In the genomic region with DNA sequence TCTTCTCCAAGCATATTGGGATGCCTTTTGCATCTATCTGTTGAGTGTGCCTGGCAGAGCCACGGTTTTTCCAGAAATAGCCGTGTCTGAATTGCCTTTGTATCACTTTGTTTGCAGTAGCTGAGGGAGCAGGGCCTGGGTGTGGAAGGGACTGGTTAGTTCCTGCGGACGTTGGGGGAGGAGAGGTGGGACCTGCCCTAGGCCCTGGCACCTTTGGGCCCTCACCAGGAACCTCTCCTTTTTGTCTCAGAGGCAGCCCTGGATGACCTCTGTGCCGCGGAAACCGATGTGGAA, we compare ENCODE assay signal across 8 cellular contexts. TPM values are rescaled to one million over a fixed set of nuclear protein-coding genes. Genes with fewer than 3 reads are reported as not detected.
DNase-seq lines count a peak whose midpoint lies in the region; ATAC-seq, FAIRE-seq and TF ChIP-seq lines count a peak whose summit lies in the region.

No MANE protein-coding gene starts in this region.

- H3K36me3 ChIP-seq in GM12878 (ENCODE audit: control insufficient read depth in 2 of 2, insufficient read depth in 2 of 2, low read length in 1 of 2) (peaks cover 9 to 19% of the 10 kb centered on the region in 2 experiments; a peak in 3 of 4 replicates), mesendoderm (ENCODE audit: control insufficient read depth, insufficient read depth, low read length) (peaks cover under 1% of the 10 kb centered on the region), transverse colon (peaks cover 0 to 4% (median 1%) of the 10 kb centered on the region in 4 donors)

- H2BK5ac ChIP-seq in mesendoderm (ENCODE audit: low read length) = no peak overlapping the region

- no peak for ATAC-seq in activated T-cell treated with anti-CD3 and anti-CD28 coated beads, Interleukin-2, amount 50 U/mL, for 72 hours (replicated peaks in 1 of 2)
- ATAC-seq in GM12878 (no peak), HG03025 (IDR thresholded peaks at IDR 0.05; ENCODE audit: low FRiP score, unreplicated experiment) (no peak)

- no peak overlapping the region for H2AFZ ChIP-seq in GM12878 (ENCODE audit: control insufficient read depth, low read depth, low read length)

- H3K27ac Mint-ChIP-seq in activated T-cell treated with anti-CD3 and anti-CD28 coated beads, Interleukin-2, amount 50 U/mL, for 72 hours = peak overlapping the region; percentile 91

- intact Hi-C loops in GM12878 (cut with micrococcal nuclease; ENCODE audit: unreplicated experiment) = loop anchor here (1.0 kb wide), 2 partner anchors 42 to 83 kb away; no protein-coding TSS in a partner anchor
- intact Hi-C loops in transverse colon (cut with DNase I; ENCODE audit: low total_unique reads) = loop anchor here (2.0 kb wide), 1 partner anchor 84 kb away; no protein-coding TSS in a partner anchor

- no peak for TF ChIP-seq RAD21 in GM12878 (IDR thresholded peaks at IDR 0.05; ENCODE audit: insufficient read depth, low read depth, low read length)

- H3K4me1 Mint-ChIP-seq in activated T-cell treated with anti-CD3 and anti-CD28 coated beads, Interleukin-2, amount 50 U/mL, for 72 hours (ENCODE audit: low read depth) = peaks cover 47% of the 10 kb centered on the region

- WGBS in GM12878 (ENCODE audit: insufficient coverage, insufficient replicate concordance, low lambda C conversion rate, missing lambda C conversion rate) = 92% methylated on average over 7 of the region's 7 CpGs
- WGBS in mesendoderm (ENCODE audit: extremely low coverage, insufficient coverage, low lambda C conversion rate) = no CpG with 5 or more reads among the region's 7 CpGs
- 18% methylated on average over 7 of the region's 7 CpGs; no CpG with 5 or more reads in 1 of the 2 donors for WGBS in transverse colon (ENCODE audit: low coverage in 1 of 2), 2 donors

- H3K56ac ChIP-seq in mesendoderm (ENCODE audit: low read length) = no peak overlapping the region

- FAIRE-seq in GM12878 (lab: Jason Lieb, UNC) = no peak

- H3K4me3 ChIP-seq in GM12878 (no peak overlapping the region), mesendoderm (ENCODE audit: low read length) (no peak overlapping the region), transverse colon (no peak overlapping the region)

- no peak overlapping the region for H4K8ac ChIP-seq in mesendoderm (ENCODE audit: low read depth, low read length)

- peaks cover 8% of the 10 kb centered on the region for H3K79me1 ChIP-seq in mesendoderm (ENCODE audit: low read length)

- CTCF ChIA-PET in GM12878 (lab: Yijun Ruan, JAX) = interaction anchor here (0.6 to 6.1 kb wide), 6 partner anchors 42 to 171 kb away, joined by 3 to 58 read pairs (median 10); partner anchors contain the start of genes PFKFB4 and SLC26A6

- in situ Hi-C loops in GM12878 (cut with MboI) (no loop called here), transverse colon (cut with MboI; ENCODE audit: low pct_ligation_motif_present in 1 of 4, low pct_unique_long_range_greater_than_20kb in 1 of 4, low sequenced_read_pairs in 3 of 4) (loop anchor here in 1 of 4 donors (10.0 kb wide), 1 partner anchor 80 kb away; no protein-coding TSS in a partner anchor)

- RAD21 ChIA-PET in GM12878 (lab: Charles Lee; ENCODE audit: unreplicated experiment) = interaction anchor here (0.5 to 2.5 kb wide), 7 partner anchors 25 to 555 kb away, joined by 3 to 20 read pairs (median 6); partner anchors contain the start of genes CCDC51, SLC26A6 and TMA7

- no peaks in the 10 kb centered on the region for H4K20me1 ChIP-seq in GM12878 (ENCODE audit: control insufficient read depth, insufficient read depth)

- POLR2A ChIA-PET in GM12878 (lab: Charles Lee) = interaction anchor here (1.3 to 10.0 kb wide), 2 partner anchors 17 to 93 kb away, joined by 3 to 91 read pairs; partner anchors contain the start of gene PFKFB4

- no peak overlapping the region for H4K5ac ChIP-seq in mesendoderm (ENCODE audit: low read length)

- no peak overlapping the region for H2BK120ac ChIP-seq in mesendoderm (ENCODE audit: low read depth, low read length)

- H3K36me3 Mint-ChIP-seq in activated T-cell treated with anti-CD3 and anti-CD28 coated beads, Interleukin-2, amount 50 U/mL, for 72 hours (ENCODE audit: insufficient read depth in 2 of 2) = peaks cover 4 to 13% of the 10 kb centered on the region in 2 donors

- no peak for TF ChIP-seq POLR2A in GM12878 (IDR thresholded peaks at IDR 0.05; ENCODE audit: low read depth, low read length)
- TF ChIP-seq POLR2A in transverse colon (IDR thresholded peaks at IDR 0.05) = no peak

- H3K4me2 ChIP-seq in GM12878 (ENCODE audit: control insufficient read depth, insufficient read depth) (no peak overlapping the region; the same call in 1 of the 2 replicates), mesendoderm (ENCODE audit: low read length) (no peak overlapping the region)

- no peak overlapping the region for H3K4ac ChIP-seq in mesendoderm (ENCODE audit: low read depth, low read length)

- TF ChIP-seq EP300 in GM12878 (IDR thresholded peaks at IDR 0.05; ENCODE audit: borderline replicate concordance in 1 of 2, control insufficient read depth in 1 of 2, low read depth in 2 of 2, low read length in 2 of 2) (no peak), transverse colon (IDR thresholded peaks at IDR 0.05; ENCODE audit: low read depth) (no peak)

- H3K4me1 ChIP-seq in GM12878 (ENCODE audit: control insufficient read depth, insufficient read depth, low read length) (peaks cover 37% of the 10 kb centered on the region), mesendoderm (ENCODE audit: control insufficient read depth, low read depth, low read length) (peaks cover 2% of the 10 kb centered on the region), transverse colon (peaks cover 37 to 54% (median 47%) of the 10 kb centered on the region in 4 donors)

- H3K18ac ChIP-seq in mesendoderm (ENCODE audit: low read length) = no peak overlapping the region

- BruUV-seq in GM12878 (replicated peaks; lab: Mats Ljungman, UMichigan) = no TSS peak

- no peaks in the 10 kb centered on the region for H3K9me3 ChIP-seq in GM12878 (replicated peaks; ENCODE audit: control insufficient read depth, insufficient read depth, low read length)
- no peaks in the 10 kb centered on the region for H3K9me3 ChIP-seq in transverse colon

- no peak overlapping the region for H3K23ac ChIP-seq in mesendoderm (ENCODE audit: low read length)

- H3K27me3 ChIP-seq in GM12878 (replicated peaks in 1 of 2; ENCODE audit: control insufficient read depth in 2 of 2, insufficient read depth in 2 of 2, low read length in 1 of 2) (no peaks in the 10 kb centered on the region), mesendoderm (ENCODE audit: insufficient read depth, low read length, poor library complexity) (no peaks in the 10 kb centered on the region), transverse colon (no peaks in the 10 kb centered on the region)

- no peak overlapping the region for H2AK5ac ChIP-seq in mesendoderm (ENCODE audit: low read length)

- H3K27ac ChIP-seq in GM12878 (ENCODE audit: control insufficient read depth, insufficient read depth) = peak overlapping the region; percentile 96
- H3K27ac ChIP-seq in mesendoderm (ENCODE audit: low read depth, low read length) = no peak overlapping the region
- H3K27ac ChIP-seq in transverse colon = peak overlapping the region; percentile 96 to 100 (median 99)

- H3K79me2 ChIP-seq in GM12878 (ENCODE audit: control insufficient read depth, insufficient read depth, low read length) (peaks cover 47% of the 10 kb centered on the region), mesendoderm (ENCODE audit: control insufficient read depth, insufficient read depth, low read length) (peaks cover 1% of the 10 kb centered on the region)

- no peak for TF ChIP-seq CTCF in GM12878 (IDR thresholded peaks at IDR 0.05 in 2 of 3, conservative IDR thresholded peaks at IDR 0.05 in 1 of 3; ENCODE audit: control insufficient read depth in 2 of 3, extremely low read depth in 1 of 3, insufficient read depth in 1 of 3, low read depth in 3 of 3, low read length in 3 of 3)
- no peak for TF ChIP-seq CTCF in transverse colon (IDR thresholded peaks at IDR 0.05)

- DNase-seq in activated T-cell treated with anti-CD3 and anti-CD28 coated beads, Interleukin-2, amount 50 U/mL, for 72 hours = no peak
- DNase-seq in activated T-cell treated with anti-CD3 and anti-CD28 coated beads, Interleukin-2, amount 50 U/mL, for 1 hour = no peak
- DNase-seq in GM12878 (ENCODE audit: low read depth, low spot score) (no peak), mesendoderm (no peak), transverse colon (no peak), C1 segment of cervical spinal cord (lab: John Stamatoyannopoulos, UW) (no peak), mucosa of gallbladder (ENCODE audit: low spot score) (no peak)

- no peak overlapping the region for H2BK15ac ChIP-seq in mesendoderm (replicated peaks; ENCODE audit: low read depth)

- peak overlapping the region; percentile 97 for H3K9ac ChIP-seq in GM12878 (ENCODE audit: control insufficient read depth, insufficient read depth, low read length)
- peak overlapping the region; percentile 35 for H3K9ac ChIP-seq in mesendoderm (ENCODE audit: low read length)

- peak overlapping the region; percentile 94 to 96 for H3K4me3 Mint-ChIP-seq in activated T-cell treated with anti-CD3 and anti-CD28 coated beads, Interleukin-2, amount 50 U/mL, for 72 hours

- no peaks in the 10 kb centered on the region for H3K9me3 Mint-ChIP-seq in activated T-cell treated with anti-CD3 and anti-CD28 coated beads, Interleukin-2, amount 50 U/mL, for 72 hours

- H3K27me3 Mint-ChIP-seq in activated T-cell treated with anti-CD3 and anti-CD28 coated beads, Interleukin-2, amount 50 U/mL, for 72 hours (ENCODE audit: low read depth) = no peaks in the 10 kb centered on the region

- SMC1A ChIA-PET in GM12878 (lab: Charles Lee; ENCODE audit: uncharacterized antibody, unreplicated experiment) = interaction anchor here (0.9 to 4.2 kb wide), 4 partner anchors 44 to 92 kb away, joined by 3 to 22 read pairs (median 3); partner anchors contain the start of gene PFKFB4

RNA-seq across cellular contexts. Expression of gene ATRIP, which starts 18.6 kb away (rescaled TPM):
- 10 to 100 TPM; 15.6 to 19.9 TPM for total RNA-seq in activated T-cell treated with anti-CD3 and anti-CD28 coated beads, Interleukin-2, amount 50 U/mL, for 72 hours
- total RNA-seq in GM12878 (2013; cell fraction: nucleolus; rRNA removed) = 19.6 and 19.8 TPM in 2 replicates
- total RNA-seq in GM12878 (2014; rRNA removed) (14.5 and 15.0 TPM in 2 replicates), GM12878 (2014; rRNA removed; fragmentation: Illumina TruSeq; extraction: Trizol) (11.5 and 13.4 TPM in 2 replicates), GM12878 (2021) (13.2 and 13.6 TPM in 2 replicates), transverse colon (1 to 10 TPM; 1.8 to 4.4 (median 2.9) TPM), mucosa of gallbladder (4.6 TPM)
- polyA plus RNA-seq in GM12878 (2011; ENCODE audit: low read depth) = 2.6 TPM
- polyA plus RNA-seq in GM12878 (2011; rRNA removed) (8.4 and 11.6 TPM in 2 replicates), GM12878 (2014; fragmentation: Illumina TruSeq; extraction: Trizol) (16.0 and 18.9 TPM in 2 replicates), GM12878 (2014; fragmentation: Nextera tagmentation; extraction: Ambion mirVana) (1 to 10 TPM; 1.4 to 2.4 TPM), GM12878 (2014; rRNA removed) (9.7 and 10.3 TPM in 2 replicates), GM12878 (2016; fragmentation: Nextera tagmentation; extraction: Ambion mirVana) (10 to 100 TPM in 1 of 2 experiments, 1 to 10 TPM in 1; 9.5 to 10.5 TPM)
- 10.6 and 12.7 TPM in 2 replicates for polyA plus RNA-seq in GM12878 (2011; cell fraction: cytosol; rRNA removed)
- 26.2 and 28.8 TPM in 2 replicates for polyA plus RNA-seq in GM12878 (2011; cell fraction: nucleus; rRNA removed)
- 4.4 and 6.3 TPM in 2 replicates for polyA plus RNA-seq in GM12878 (2012)
- 14.6 and 17.2 TPM in 2 replicates for polyA minus RNA-seq in GM12878 (2011; rRNA and poly(A)+ RNA removed)
- 4.8 and 6.0 TPM in 2 replicates for polyA minus RNA-seq in GM12878 (2011; cell fraction: cytosol; rRNA and poly(A)+ RNA removed)
- polyA minus RNA-seq in GM12878 (2011; cell fraction: nucleus; rRNA and poly(A)+ RNA removed) = 11.2 and 18.7 TPM in 2 replicates
- 15.5 TPM for polyA plus RNA-seq in mesendoderm (2013, experiment 1 of 2)
- 16.0 TPM for polyA plus RNA-seq in mesendoderm (2013, experiment 2 of 2)

RNA-seq across cellular contexts. Expression of gene TMA7, which starts 25.1 kb away (rescaled TPM):
- 100 to 1,000 TPM; 263 to 285 TPM for total RNA-seq in activated T-cell treated with anti-CD3 and anti-CD28 coated beads, Interleukin-2, amount 50 U/mL, for 72 hours
- total RNA-seq in GM12878 (2013; cell fraction: nucleolus; rRNA removed) = 21.0 and 24.2 TPM in 2 replicates
- total RNA-seq in GM12878 (2014; rRNA removed) = 426 and 551 TPM in 2 replicates
- total RNA-seq in GM12878 (2014; rRNA removed; fragmentation: Illumina TruSeq; extraction: Trizol) = 703 and 728 TPM in 2 replicates
- 315 and 319 TPM in 2 replicates for total RNA-seq in GM12878 (2021)
- 234 TPM for polyA plus RNA-seq in GM12878 (2011; ENCODE audit: low read depth)
- polyA plus RNA-seq in GM12878 (2011; rRNA removed) = 427 and 593 TPM in 2 replicates
- polyA plus RNA-seq in GM12878 (2011; cell fraction: cytosol; rRNA removed) = 148 and 171 TPM in 2 replicates
- 119 and 149 TPM in 2 replicates for polyA plus RNA-seq in GM12878 (2011; cell fraction: nucleus; rRNA removed)
- 449 and 603 TPM in 2 replicates for polyA plus RNA-seq in GM12878 (2012)
- 332 and 496 TPM in 2 replicates for polyA plus RNA-seq in GM12878 (2014; fragmentation: Illumina TruSeq; extraction: Trizol)
- polyA plus RNA-seq in GM12878 (2014; fragmentation: Nextera tagmentation; extraction: Ambion mirVana) = 1,000 to 10,000 TPM; 1,729 to 1,760 TPM
- 684 and 776 TPM in 2 replicates for polyA plus RNA-seq in GM12878 (2014; rRNA removed)
- polyA plus RNA-seq in GM12878 (2016; fragmentation: Nextera tagmentation; extraction: Ambion mirVana) = 1,000 to 10,000 TPM; 1,330 to 1,388 TPM
- polyA minus RNA-seq in GM12878 (2011; rRNA and poly(A)+ RNA removed) = 24.7 and 32.4 TPM in 2 replicates
- 27.3 and 28.5 TPM in 2 replicates for polyA minus RNA-seq in GM12878 (2011; cell fraction: cytosol; rRNA and poly(A)+ RNA removed)
- 18.0 and 32.1 TPM in 2 replicates for polyA minus RNA-seq in GM12878 (2011; cell fraction: nucleus; rRNA and poly(A)+ RNA removed)
- polyA plus RNA-seq in mesendoderm (2013, experiment 1 of 2) = 1,066 TPM
- polyA plus RNA-seq in mesendoderm (2013, experiment 2 of 2) = 1,068 TPM
- total RNA-seq in transverse colon = 100 to 1,000 TPM; 115 to 279 (median 192) TPM
- total RNA-seq in mucosa of gallbladder = 165 TPM

RNA-seq across cellular contexts. Expression of gene CCDC51, which starts 25.3 kb away (rescaled TPM):
- total RNA-seq in activated T-cell treated with anti-CD3 and anti-CD28 coated beads, Interleukin-2, amount 50 U/mL, for 72 hours = 10 to 100 TPM; 13.5 to 16.7 TPM
- total RNA-seq in GM12878 (2013; cell fraction: nucleolus; rRNA removed) = 3.7 and 4.3 TPM in 2 replicates
- total RNA-seq in GM12878 (2014; rRNA removed) = 30.0 and 31.0 TPM in 2 replicates
- total RNA-seq in GM12878 (2014; rRNA removed; fragmentation: Illumina TruSeq; extraction: Trizol) = 28.7 and 29.4 TPM in 2 replicates
- total RNA-seq in GM12878 (2021) = 24.3 and 26.6 TPM in 2 replicates
- polyA plus RNA-seq in GM12878 (2011; ENCODE audit: low read depth) = 8.2 TPM
- 22.2 and 32.7 TPM in 2 replicates for polyA plus RNA-seq in GM12878 (2011; rRNA removed)
- 35.8 and 36.8 TPM in 2 replicates for polyA plus RNA-seq in GM12878 (2011; cell fraction: cytosol; rRNA removed)
- 14.4 and 15.8 TPM in 2 replicates for polyA plus RNA-seq in GM12878 (2011; cell fraction: nucleus; rRNA removed)
- 11.8 and 15.7 TPM in 2 replicates for polyA plus RNA-seq in GM12878 (2012)
- 14.5 and 28.2 TPM in 2 replicates for polyA plus RNA-seq in GM12878 (2014; fragmentation: Illumina TruSeq; extraction: Trizol)
- 10 to 100 TPM; 10.6 to 12.6 TPM for polyA plus RNA-seq in GM12878 (2014; fragmentation: Nextera tagmentation; extraction: Ambion mirVana)
- 26.2 and 28.1 TPM in 2 replicates for polyA plus RNA-seq in GM12878 (2014; rRNA removed)
- 10 to 100 TPM; 45.4 to 54.9 TPM for polyA plus RNA-seq in GM12878 (2016; fragmentation: Nextera tagmentation; extraction: Ambion mirVana)
- 16.5 and 19.2 TPM in 2 replicates for polyA minus RNA-seq in GM12878 (2011; rRNA and poly(A)+ RNA removed)
- polyA minus RNA-seq in GM12878 (2011; cell fraction: cytosol; rRNA and poly(A)+ RNA removed) = 5.9 TPM in 2 replicates
- 2.0 and 2.2 TPM in 2 replicates for polyA minus RNA-seq in GM12878 (2011; cell fraction: nucleus; rRNA and poly(A)+ RNA removed)
- polyA plus RNA-seq in mesendoderm (2013, experiment 1 of 2) = 17.5 TPM
- 16.4 TPM for polyA plus RNA-seq in mesendoderm (2013, experiment 2 of 2)
- total RNA-seq in transverse colon = 10 to 100 TPM in 2 of 4 donors, 1 to 10 TPM in 2; 2.8 to 14.1 (median 8.2) TPM
- 10.1 TPM for total RNA-seq in mucosa of gallbladder

RNA-seq across cellular contexts. Expression of gene PLXNB1, which starts 35.3 kb away (rescaled TPM):
- total RNA-seq in activated T-cell treated with anti-CD3 and anti-CD28 coated beads, Interleukin-2, amount 50 U/mL, for 72 hours = 1 to 10 TPM; 3.2 to 6.1 TPM
- 58.5 and 61.2 TPM in 2 replicates for total RNA-seq in GM12878 (2013; cell fraction: nucleolus; rRNA removed)
- 4.8 and 8.0 TPM in 2 replicates for total RNA-seq in GM12878 (2014; rRNA removed)
- 4.9 and 6.0 TPM in 2 replicates for total RNA-seq in GM12878 (2014; rRNA removed; fragmentation: Illumina TruSeq; extraction: Trizol)
- total RNA-seq in GM12878 (2021) = 14.7 and 15.1 TPM in 2 replicates
- 8.9 TPM for polyA plus RNA-seq in GM12878 (2011; ENCODE audit: low read depth)
- 8.6 and 14.3 TPM in 2 replicates for polyA plus RNA-seq in GM12878 (2011; rRNA removed)
- 15.3 and 20.0 TPM in 2 replicates for polyA plus RNA-seq in GM12878 (2011; cell fraction: cytosol; rRNA removed)
- 233 and 263 TPM in 2 replicates for polyA plus RNA-seq in GM12878 (2011; cell fraction: nucleus; rRNA removed)
- polyA plus RNA-seq in GM12878 (2012) = 5.4 and 8.2 TPM in 2 replicates
- 3.2 and 5.7 TPM in 2 replicates for polyA plus RNA-seq in GM12878 (2014; fragmentation: Illumina TruSeq; extraction: Trizol)
- polyA plus RNA-seq in GM12878 (2014; fragmentation: Nextera tagmentation; extraction: Ambion mirVana) = under 1 TPM; 0.18 to 0.47 TPM
- 12.2 and 15.2 TPM in 2 replicates for polyA plus RNA-seq in GM12878 (2014; rRNA removed)
- 1 to 10 TPM; 3.3 to 3.9 TPM for polyA plus RNA-seq in GM12878 (2016; fragmentation: Nextera tagmentation; extraction: Ambion mirVana)
- 10.8 and 27.2 TPM in 2 replicates for polyA minus RNA-seq in GM12878 (2011; rRNA and poly(A)+ RNA removed)
- polyA minus RNA-seq in GM12878 (2011; cell fraction: cytosol; rRNA and poly(A)+ RNA removed) = 9.7 and 14.7 TPM in 2 replicates
- polyA minus RNA-seq in GM12878 (2011; cell fraction: nucleus; rRNA and poly(A)+ RNA removed) = 49.9 and 68.0 TPM in 2 replicates
- 58.6 TPM for polyA plus RNA-seq in mesendoderm (2013, experiment 1 of 2)
- polyA plus RNA-seq in mesendoderm (2013, experiment 2 of 2) = 54.5 TPM
- total RNA-seq in transverse colon = 100 to 1,000 TPM; 129 to 530 (median 245) TPM
- total RNA-seq in mucosa of gallbladder = 257 TPM

RNA-seq across cellular contexts. Expression of gene SHISA5, which starts 38.8 kb away (rescaled TPM):
- total RNA-seq in activated T-cell treated with anti-CD3 and anti-CD28 coated beads, Interleukin-2, amount 50 U/mL, for 72 hours = 100 to 1,000 TPM in 1 of 2 donors, 10 to 100 TPM in 1; 69.3 to 101 TPM
- total RNA-seq in GM12878 (2013; cell fraction: nucleolus; rRNA removed) = 45.3 and 46.8 TPM in 2 replicates
- total RNA-seq in GM12878 (2014; rRNA removed) (86.6 and 87.9 TPM in 2 replicates), GM12878 (2014; rRNA removed; fragmentation: Illumina TruSeq; extraction: Trizol) (48.7 and 54.5 TPM in 2 replicates), GM12878 (2021) (86.7 and 94.3 TPM in 2 replicates), transverse colon (10 to 100 TPM; 72.9 to 89.4 (median 80.8) TPM), mucosa of gallbladder (181 TPM)
- polyA plus RNA-seq in GM12878 (2011; ENCODE audit: low read depth) = 46.0 TPM
- polyA plus RNA-seq in GM12878 (2011; rRNA removed) (31.7 and 62.3 TPM in 2 replicates), GM12878 (2014; fragmentation: Illumina TruSeq; extraction: Trizol) (21.8 and 49.5 TPM in 2 replicates), GM12878 (2014; fragmentation: Nextera tagmentation; extraction: Ambion mirVana) (10 to 100 TPM; 17.1 to 18.7 TPM), GM12878 (2014; rRNA removed) (72.3 and 83.0 TPM in 2 replicates), GM12878 (2016; fragmentation: Nextera tagmentation; extraction: Ambion mirVana) (100 to 1,000 TPM; 134 to 148 TPM)
- 112 and 129 TPM in 2 replicates for polyA plus RNA-seq in GM12878 (2011; cell fraction: cytosol; rRNA removed)
- 67.1 and 79.3 TPM in 2 replicates for polyA plus RNA-seq in GM12878 (2011; cell fraction: nucleus; rRNA removed)
- 93.3 and 104 TPM in 2 replicates for polyA plus RNA-seq in GM12878 (2012)
- 50.4 and 81.4 TPM in 2 replicates for polyA minus RNA-seq in GM12878 (2011; rRNA and poly(A)+ RNA removed)
- polyA minus RNA-seq in GM12878 (2011; cell fraction: cytosol; rRNA and poly(A)+ RNA removed) = 42.5 and 42.9 TPM in 2 replicates
- polyA minus RNA-seq in GM12878 (2011; cell fraction: nucleus; rRNA and poly(A)+ RNA removed) = 14.5 and 21.5 TPM in 2 replicates
- polyA plus RNA-seq in mesendoderm (2013, experiment 1 of 2) = 181 TPM
- 171 TPM for polyA plus RNA-seq in mesendoderm (2013, experiment 2 of 2)
